Comparison of ENCODE assay signal across 21 cellular contexts in genomic region chr3:131075632-131076328, GRCh38. TPM values are rescaled to one million over a fixed set of nuclear protein-coding genes. Genes with fewer than 3 reads are reported as not detected.
DNase-seq lines count a peak whose midpoint lies in the region; ATAC-seq and TF ChIP-seq lines count a peak whose summit lies in the region.
"Had no signal": no experiment of that assay in that cellular context is flagged by ENCODE, and none has a peak within 500 bp of the region (broad histone marks: within the 10 kb centered on the region; RNA-seq: fewer than 3 reads in every experiment).

No MANE protein-coding gene starts in this region.

- H3K9me1 ChIP-seq in IMR-90 (ENCODE audit: insufficient read depth, low read length) = no peaks in the 10 kb centered on the region

- no peak overlapping the region for H2BK5ac ChIP-seq in IMR-90 (ENCODE audit: low read depth, low read length, poor library complexity, severe bottlenecking)

- CTCF ChIA-PET in IMR-90 (lab: Yijun Ruan, JAX) = no interaction called here

- H2BK15ac ChIP-seq in IMR-90 (ENCODE audit: low read depth, low read length) = no peak overlapping the region

- no peak overlapping the region for H3K4me3 ChIP-seq in BLaER1 treated with 17β-estradiol and CSF1 and Interleukin-3, amounts not matched to agents 10 nM and 100 nM
- no peak overlapping the region for H3K4me3 ChIP-seq in IMR-90 (ENCODE audit: insufficient read depth, low read depth, low read length)
- no peak overlapping the region for H3K4me3 ChIP-seq in osteoblast (ENCODE audit: insufficient read depth, low read length)
- H3K4me3 ChIP-seq: body of pancreas, coronary artery, HAP-1, left lung, skin epidermis, suprapubic skin had no signal

- no peak for TF ChIP-seq POLR2A in IMR-90 (IDR thresholded peaks at IDR 0.05; ENCODE audit: low read depth, low read length)

- in situ Hi-C loops in IMR-90 (cut with MboI; ENCODE audit: low sequenced_read_pairs) = no loop called here

- peaks cover 13 to 42% (median 25%) of the 10 kb centered on the region in 10 experiments; a peak in 19 of 20 replicates for H3K4me1 ChIP-seq in BLaER1 treated with 17β-estradiol and CSF1 and Interleukin-3, amounts not matched to agents 10 nM and 100 nM
- H3K4me1 ChIP-seq in IMR-90 (ENCODE audit: control insufficient read depth, insufficient read depth, low read length) = no peaks in the 10 kb centered on the region
- peaks cover 14% of the 10 kb centered on the region for H3K4me1 ChIP-seq in osteoblast (ENCODE audit: insufficient read depth, low read length)
- H3K4me1 ChIP-seq: body of pancreas, left lung, suprapubic skin had no signal

- no peak overlapping the region for H2BK20ac ChIP-seq in IMR-90 (ENCODE audit: low read depth, low read length)

- dilution Hi-C loops in IMR-90 (cut with HindIII; ENCODE audit: low sequenced_read_pairs, unreplicated experiment) = no loop called here

- ATAC-seq in GM19452 (IDR thresholded peaks at IDR 0.05; ENCODE audit: unreplicated experiment) (peak; percentile 70), IMR-90 (ENCODE audit: low read depth) (no peak)
- no peak for ATAC-seq in stimulated activated naive CD8-positive, alpha-beta T cell treated with anti-CD3 and anti-CD28 coated beads, Interleukin-15, Interleukin-2, amounts not matched to agents 100 U/mL and 50 U/mL, for 24 hours
- ATAC-seq: body of pancreas, left lung had no signal

- H3K23ac ChIP-seq in IMR-90 (ENCODE audit: low read depth, low read length) = no peak overlapping the region

- no peak overlapping the region for H3K14ac ChIP-seq in IMR-90 (replicated peaks; ENCODE audit: low read depth, low read length)

- H3K36me3 ChIP-seq in BLaER1 treated with 17β-estradiol and CSF1 and Interleukin-3, amounts not matched to agents 10 nM and 100 nM = no peaks in the 10 kb centered on the region
- H3K36me3 ChIP-seq in IMR-90 (ENCODE audit: control insufficient read depth, insufficient read depth, low read length) = no peaks in the 10 kb centered on the region
- H3K36me3 ChIP-seq in osteoblast (ENCODE audit: insufficient read depth, low read length) = no peaks in the 10 kb centered on the region
- H3K36me3 ChIP-seq: HAP-1, left lung, suprapubic skin had no signal

- no peak for TF ChIP-seq RAD21 in IMR-90 (IDR thresholded peaks at IDR 0.05; ENCODE audit: low read length)

- H4K91ac ChIP-seq in IMR-90 (ENCODE audit: insufficient read depth, low read depth, low read length) = no peak overlapping the region

- intact Hi-C loops in IMR-90 (cut with micrococcal nuclease) = no loop called here
- intact Hi-C loops in posterior cingulate gyrus (cut with DNase I) = no loop called here

- H3K79me2 ChIP-seq in osteoblast (ENCODE audit: insufficient read depth, low read length) = no peaks in the 10 kb centered on the region
- H3K79me2 ChIP-seq: parathyroid adenoma had no signal

- TF ChIP-seq CTCF in IMR-90 (conservative IDR thresholded peaks at IDR 0.05; ENCODE audit: low read depth, low read length) = no peak
- no peak for TF ChIP-seq CTCF in GM20000 (IDR thresholded peaks at IDR 0.05; ENCODE audit: extremely low read depth, missing control alignments)
- TF ChIP-seq CTCF in osteoblast (IDR thresholded peaks at IDR 0.05; ENCODE audit: extremely low read depth, low read depth, low read length) = no peak

- no peaks in the 10 kb centered on the region for H3K79me1 ChIP-seq in IMR-90 (ENCODE audit: low read depth in 1 of 2, low read length in 2 of 2)

- no peak for DNase-seq in IMR-90
- peak; percentile 2 for DNase-seq in amniotic epithelial cell (ENCODE audit: low read depth)
- DNase-seq in GM20000 (ENCODE audit: low spot score) = no peak
- no peak for DNase-seq in stimulated activated naive CD8-positive, alpha-beta T cell treated with anti-CD3 and anti-CD28 coated beads, Interleukin-15, Interleukin-2, amounts not matched to agents 100 U/mL and 50 U/mL, for 24 hours
- no peak for DNase-seq in posterior cingulate gyrus
- DNase-seq in osteoblast (ENCODE audit: insufficient read length, low spot score, missing footprints) = no peak
- DNase-seq: activated naive CD4-positive, alpha-beta T cell treated with anti-CD3 and anti-CD28 coated beads, Interleukin-2, amount 50 U/mL, for 16 hours; activated T-cell treated with anti-CD3 and anti-CD28 coated beads, Interleukin-2, amount 50 U/mL, for 1 hour; body of pancreas; CD4-positive, alpha-beta T cell; left lung; MV-4-11; NCI-H2081 treated with DMSO at 0.1 percent for 48 hours; stimulated activated CD4-positive, alpha-beta T cell treated with anti-CD3 and anti-CD28 coated beads, Interleukin-4, amount 100 ng/mL, for 24 hours had no signal

- peak overlapping the region in 6 of 11 experiments; percentile 13 to 54 (median 30); a peak in 7 of 22 replicates for H3K4me2 ChIP-seq in BLaER1 treated with 17β-estradiol and CSF1 and Interleukin-3, amounts not matched to agents 10 nM and 100 nM
- H3K4me2 ChIP-seq in IMR-90 (ENCODE audit: low read depth, low read length) (no peak overlapping the region), osteoblast (ENCODE audit: insufficient read depth, low read length) (no peak overlapping the region)

- H3K27me3 ChIP-seq in BLaER1 treated with 17β-estradiol and CSF1 and Interleukin-3, amounts not matched to agents 10 nM and 100 nM = no peaks in the 10 kb centered on the region
- H3K27me3 ChIP-seq in IMR-90 (ENCODE audit: control insufficient read depth, insufficient read depth, low read length) = no peaks in the 10 kb centered on the region
- no peaks in the 10 kb centered on the region for H3K27me3 ChIP-seq in osteoblast (ENCODE audit: insufficient read depth, low read length)
- H3K27me3 ChIP-seq: body of pancreas, left lung, suprapubic skin had no signal

- H4K5ac ChIP-seq in IMR-90 (ENCODE audit: low read depth, low read length) = no peak overlapping the region

- H2AFZ ChIP-seq in IMR-90 (replicated peaks; ENCODE audit: low read length, poor library complexity) (no peak overlapping the region), osteoblast (ENCODE audit: low read length) (no peak overlapping the region)

- H3K56ac ChIP-seq in IMR-90 (ENCODE audit: extremely low read depth, insufficient read depth, low read length) = no peak overlapping the region

- no TSS peak for BruUV-seq in IMR-90 (replicated peaks; lab: Mats Ljungman, UMichigan)

- no peak overlapping the region for H2BK120ac ChIP-seq in IMR-90 (ENCODE audit: low read depth, low read length)

- POLR2A ChIA-PET in IMR-90 (lab: Charles Lee; ENCODE audit: unreplicated experiment) = no interaction called here

- no peak overlapping the region for H2AK5ac ChIP-seq in IMR-90 (ENCODE audit: low read depth, low read length)

- H4K20me1 ChIP-seq in BLaER1 treated with 17β-estradiol and CSF1 and Interleukin-3, amounts not matched to agents 10 nM and 100 nM = no peaks in the 10 kb centered on the region
- H4K20me1 ChIP-seq in IMR-90 (ENCODE audit: insufficient read depth, low read length) = no peaks in the 10 kb centered on the region
- no peaks in the 10 kb centered on the region for H4K20me1 ChIP-seq in osteoblast (ENCODE audit: insufficient read depth, low read length)

- peak overlapping the region; percentile 9 for H2AK9ac ChIP-seq in IMR-90 (replicated peaks; ENCODE audit: low read depth, low read length, poor library complexity)

- WGBS in IMR-90 (ENCODE audit: extremely low coverage in 2 of 2, insufficient read length in 1 of 2), 2 experiments = 100% methylated on average over 1 of the region's 4 CpGs; no CpG with 5 or more reads in 1 of the 2 experiments

- no peaks in the 10 kb centered on the region for H3K9me3 ChIP-seq in BLaER1 treated with 17β-estradiol and CSF1 and Interleukin-3, amounts not matched to agents 10 nM and 100 nM (replicated peaks in 1 of 11)
- H3K9me3 ChIP-seq in IMR-90 (ENCODE audit: control insufficient read depth, insufficient read depth, low read length) = no peaks in the 10 kb centered on the region
- H3K9me3 ChIP-seq in osteoblast (ENCODE audit: low read depth, low read length) = no peaks in the 10 kb centered on the region
- H3K9me3 ChIP-seq: body of pancreas, HAP-1, left lung, suprapubic skin had no signal

- H4K8ac ChIP-seq in IMR-90 (ENCODE audit: low read depth in 2 of 2, low read length in 2 of 2) = no peak overlapping the region

- H3K18ac ChIP-seq in IMR-90 (ENCODE audit: low read depth, low read length) = no peak overlapping the region

- no peak overlapping the region for H3K9ac ChIP-seq in BLaER1 treated with 17β-estradiol and CSF1 and Interleukin-3, amounts not matched to agents 10 nM and 100 nM
- H3K9ac ChIP-seq in IMR-90 (ENCODE audit: low read depth, low read length) = no peak overlapping the region
- H3K9ac ChIP-seq: parathyroid adenoma had no signal

- no peak overlapping the region for H3K27ac ChIP-seq in BLaER1 treated with 17β-estradiol and CSF1 and Interleukin-3, amounts not matched to agents 10 nM and 100 nM
- H3K27ac ChIP-seq in IMR-90 (ENCODE audit: insufficient read depth, low read length) = no peak overlapping the region
- no peak overlapping the region for H3K27ac ChIP-seq in osteoblast (ENCODE audit: low read depth, low read length)
- H3K27ac ChIP-seq: body of pancreas, coronary artery, left lung, parathyroid adenoma, skin epidermis, suprapubic skin had no signal

- no peak overlapping the region for H3K4ac ChIP-seq in IMR-90 (ENCODE audit: low read depth, low read length)

TF ChIP-seq in IMR-90, 13 proteins besides CTCF, POLR2A, EP300 and RAD21 (continues in another document):
- TF ChIP-seq SMC3 (IDR thresholded peaks at IDR 0.05; ENCODE audit: low read depth, low read length) (no peak), MAFK (IDR thresholded peaks at IDR 0.05; ENCODE audit: low read depth, low read length) (no peak), RFX5 (IDR thresholded peaks at IDR 0.05; ENCODE audit: low read depth, low read length) (no peak), NFE2L2 (IDR thresholded peaks at IDR 0.05; ENCODE audit: low read depth, low read length) (no peak), CHD1 (IDR thresholded peaks at IDR 0.05; ENCODE audit: low read depth, low read length) (no peak), CEBPB (IDR thresholded peaks at IDR 0.05; ENCODE audit: low read depth, low read length) (no peak), FOS (IDR thresholded peaks at IDR 0.05; ENCODE audit: low read depth, low read length) (no peak)

RNA-seq across cellular contexts. Expression of gene NEK11, which starts 49.1 kb away (rescaled TPM):
- total RNA-seq in IMR-90 (2012; rRNA removed) (1.6 and 1.9 TPM in 2 replicates), osteoblast (14.5 and 20.9 TPM in 2 replicates)
- polyA plus RNA-seq in IMR-90 (2012; rRNA removed) = 0.80 and 1.1 TPM in 2 replicates
- 0.19 and 0.32 TPM in 2 replicates for polyA plus RNA-seq in IMR-90 (2012; cell fraction: cytosol; rRNA removed)
- 0.28 and 1.9 TPM in 2 replicates for polyA plus RNA-seq in IMR-90 (2012; cell fraction: nucleus; rRNA removed; ENCODE audit: low replicate concordance)

RNA-seq across cellular contexts. Expression of gene ASTE1, which starts 49.2 kb away (rescaled TPM):
- 7.5 and 8.1 TPM in 2 replicates for total RNA-seq in IMR-90 (2012; rRNA removed)
- 3.2 and 3.3 TPM in 2 replicates for polyA plus RNA-seq in IMR-90 (2012; rRNA removed)
- polyA plus RNA-seq in IMR-90 (2012; cell fraction: cytosol; rRNA removed) = 1.3 and 1.9 TPM in 2 replicates
- 0.82 and 3.4 TPM in 2 replicates for polyA plus RNA-seq in IMR-90 (2012; cell fraction: nucleus; rRNA removed; ENCODE audit: low replicate concordance)
- 9.8 and 12.1 TPM in 2 replicates for total RNA-seq in osteoblast

Comparison
In these comparisons a context has a peak if more than half of its experiments do, and no peak if none do; other contexts are left out.
1. H3K4me2 ChIP-seq: peak in BLaER1 treated with 17β-estradiol and CSF1 and Interleukin-3, amounts not matched to agents 10 nM and 100 nM (6 of 11); none in IMR-90 (single experiment) and osteoblast (single experiment).